In the genomic region with DNA sequence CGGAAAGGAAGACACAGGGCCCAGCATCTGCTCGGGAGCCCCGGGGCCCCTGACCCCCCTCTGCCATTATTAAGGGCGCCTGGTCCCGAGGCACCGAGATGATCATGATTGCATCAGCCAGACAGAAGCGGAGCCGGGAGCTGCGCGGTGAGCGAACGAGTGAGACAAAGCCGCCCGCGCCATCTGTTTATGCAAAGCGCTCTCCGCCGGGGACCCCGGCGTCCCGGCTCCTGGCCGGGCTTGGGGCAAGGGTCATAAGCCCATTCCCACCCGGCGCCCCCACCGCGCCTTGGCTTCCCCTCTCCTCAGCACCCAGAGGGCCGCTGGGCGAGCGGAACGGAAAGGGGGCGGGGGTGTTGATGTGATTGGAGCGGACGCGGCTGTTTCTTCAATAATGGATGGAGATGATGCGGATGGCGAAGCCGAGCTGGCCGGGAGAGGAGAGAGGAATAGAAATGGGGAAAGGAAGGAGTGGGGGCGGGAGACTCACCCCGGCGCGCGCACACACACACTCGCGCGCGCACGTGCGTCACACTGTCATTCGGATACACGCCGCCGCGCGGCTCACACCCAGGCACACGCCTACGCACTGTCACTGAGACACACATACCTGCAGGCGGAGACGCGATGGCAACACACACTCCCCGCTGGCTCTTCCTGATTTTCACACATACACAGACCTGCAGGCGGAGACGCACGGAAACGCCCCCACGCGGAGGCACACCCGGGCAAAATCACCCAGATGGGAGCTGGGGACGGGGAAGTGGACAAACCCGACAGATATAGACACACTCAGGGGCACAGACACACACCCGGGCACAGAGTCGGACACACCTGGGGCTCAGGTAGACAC, we compare ENCODE assay signal across 1 cellular context.
A peak's percentile ranks its signal among the peaks of the same experiment; 100 is the strongest.
TF ChIP-seq lines count a peak whose summit lies in the region.

No MANE protein-coding gene starts in this region.

TF ChIP-seq in HEK293, 187 proteins besides CTCF, POLR2A, EP300 and RAD21 (continued from another document and continues in another):
- TF ChIP-seq, protein P1, sequence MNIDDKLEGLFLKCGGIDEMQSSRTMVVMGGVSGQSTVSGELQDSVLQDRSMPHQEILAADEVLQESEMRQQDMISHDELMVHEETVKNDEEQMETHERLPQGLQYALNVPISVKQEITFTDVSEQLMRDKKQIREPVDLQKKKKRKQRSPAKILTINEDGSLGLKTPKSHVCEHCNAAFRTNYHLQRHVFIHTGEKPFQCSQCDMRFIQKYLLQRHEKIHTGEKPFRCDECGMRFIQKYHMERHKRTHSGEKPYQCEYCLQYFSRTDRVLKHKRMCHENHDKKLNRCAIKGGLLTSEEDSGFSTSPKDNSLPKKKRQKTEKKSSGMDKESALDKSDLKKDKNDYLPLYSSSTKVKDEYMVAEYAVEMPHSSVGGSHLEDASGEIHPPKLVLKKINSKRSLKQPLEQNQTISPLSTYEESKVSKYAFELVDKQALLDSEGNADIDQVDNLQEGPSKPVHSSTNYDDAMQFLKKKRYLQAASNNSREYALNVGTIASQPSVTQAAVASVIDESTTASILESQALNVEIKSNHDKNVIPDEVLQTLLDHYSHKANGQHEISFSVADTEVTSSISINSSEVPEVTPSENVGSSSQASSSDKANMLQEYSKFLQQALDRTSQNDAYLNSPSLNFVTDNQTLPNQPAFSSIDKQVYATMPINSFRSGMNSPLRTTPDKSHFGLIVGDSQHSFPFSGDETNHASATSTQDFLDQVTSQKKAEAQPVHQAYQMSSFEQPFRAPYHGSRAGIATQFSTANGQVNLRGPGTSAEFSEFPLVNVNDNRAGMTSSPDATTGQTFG (tag by site-specific recombination; IDR thresholded peaks at IDR 0.05; ENCODE audit: borderline replicate concordance), result no peak
- no peak for TF ChIP-seq ZFP3 (tag by site-specific recombination; IDR thresholded peaks at IDR 0.05; ENCODE audit: low read depth)
- TF ChIP-seq GLI4 (tag by site-specific recombination; IDR thresholded peaks at IDR 0.05), result no peak
- TF ChIP-seq ZNF292 (tag by site-specific recombination; IDR thresholded peaks at IDR 0.05; ENCODE audit: borderline replicate concordance, low read depth), result no peak
- TF ChIP-seq BCL11A (tag by site-specific recombination; IDR thresholded peaks at IDR 0.05; ENCODE audit: low read depth), result peak; percentile 55; the same call in 1 of the 2 replicates
- TF ChIP-seq, protein P2, sequence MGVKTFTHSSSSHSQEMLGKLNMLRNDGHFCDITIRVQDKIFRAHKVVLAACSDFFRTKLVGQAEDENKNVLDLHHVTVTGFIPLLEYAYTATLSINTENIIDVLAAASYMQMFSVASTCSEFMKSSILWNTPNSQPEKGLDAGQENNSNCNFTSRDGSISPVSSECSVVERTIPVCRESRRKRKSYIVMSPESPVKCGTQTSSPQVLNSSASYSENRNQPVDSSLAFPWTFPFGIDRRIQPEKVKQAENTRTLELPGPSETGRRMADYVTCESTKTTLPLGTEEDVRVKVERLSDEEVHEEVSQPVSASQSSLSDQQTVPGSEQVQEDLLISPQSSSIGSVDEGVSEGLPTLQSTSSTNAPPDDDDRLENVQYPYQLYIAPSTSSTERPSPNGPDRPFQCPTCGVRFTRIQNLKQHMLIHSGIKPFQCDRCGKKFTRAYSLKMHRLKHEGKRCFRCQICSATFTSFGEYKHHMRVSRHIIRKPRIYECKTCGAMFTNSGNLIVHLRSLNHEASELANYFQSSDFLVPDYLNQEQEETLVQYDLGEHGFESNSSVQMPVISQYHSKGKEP (tag by site-specific recombination; IDR thresholded peaks at IDR 0.05), result 0 out of 2 replicates have a peak, but pooled peaks have one; percentile 17
- TF ChIP-seq ZNF701 (tag by site-specific recombination; IDR thresholded peaks at IDR 0.05), result no peak
- TF ChIP-seq TCF7L2 (IDR thresholded peaks at IDR 0.05; ENCODE audit: borderline replicate concordance, low read depth, low read length), result no peak
- no peak; the same call in 1 of the 2 replicates for TF ChIP-seq GLIS1 (tag by site-specific recombination; IDR thresholded peaks at IDR 0.05)
- TF ChIP-seq ZNF248 (tag by site-specific recombination; IDR thresholded peaks at IDR 0.05), result no peak
- TF ChIP-seq ZNF302 (tag by site-specific recombination; IDR thresholded peaks at IDR 0.05; ENCODE audit: low read depth), result no peak
- 0 out of 2 replicates have a peak, but pooled peaks have one; percentile 7 for TF ChIP-seq ZNF548 (tag by site-specific recombination; IDR thresholded peaks at IDR 0.05)
- no peak for TF ChIP-seq ZNF48 (tag by site-specific recombination; IDR thresholded peaks at IDR 0.05)
- no peak for TF ChIP-seq ZNF785 (tag by site-specific recombination; IDR thresholded peaks at IDR 0.05)
- TF ChIP-seq ZNF514 (tag by site-specific recombination; IDR thresholded peaks at IDR 0.05), result no peak
- TF ChIP-seq, protein P3, sequence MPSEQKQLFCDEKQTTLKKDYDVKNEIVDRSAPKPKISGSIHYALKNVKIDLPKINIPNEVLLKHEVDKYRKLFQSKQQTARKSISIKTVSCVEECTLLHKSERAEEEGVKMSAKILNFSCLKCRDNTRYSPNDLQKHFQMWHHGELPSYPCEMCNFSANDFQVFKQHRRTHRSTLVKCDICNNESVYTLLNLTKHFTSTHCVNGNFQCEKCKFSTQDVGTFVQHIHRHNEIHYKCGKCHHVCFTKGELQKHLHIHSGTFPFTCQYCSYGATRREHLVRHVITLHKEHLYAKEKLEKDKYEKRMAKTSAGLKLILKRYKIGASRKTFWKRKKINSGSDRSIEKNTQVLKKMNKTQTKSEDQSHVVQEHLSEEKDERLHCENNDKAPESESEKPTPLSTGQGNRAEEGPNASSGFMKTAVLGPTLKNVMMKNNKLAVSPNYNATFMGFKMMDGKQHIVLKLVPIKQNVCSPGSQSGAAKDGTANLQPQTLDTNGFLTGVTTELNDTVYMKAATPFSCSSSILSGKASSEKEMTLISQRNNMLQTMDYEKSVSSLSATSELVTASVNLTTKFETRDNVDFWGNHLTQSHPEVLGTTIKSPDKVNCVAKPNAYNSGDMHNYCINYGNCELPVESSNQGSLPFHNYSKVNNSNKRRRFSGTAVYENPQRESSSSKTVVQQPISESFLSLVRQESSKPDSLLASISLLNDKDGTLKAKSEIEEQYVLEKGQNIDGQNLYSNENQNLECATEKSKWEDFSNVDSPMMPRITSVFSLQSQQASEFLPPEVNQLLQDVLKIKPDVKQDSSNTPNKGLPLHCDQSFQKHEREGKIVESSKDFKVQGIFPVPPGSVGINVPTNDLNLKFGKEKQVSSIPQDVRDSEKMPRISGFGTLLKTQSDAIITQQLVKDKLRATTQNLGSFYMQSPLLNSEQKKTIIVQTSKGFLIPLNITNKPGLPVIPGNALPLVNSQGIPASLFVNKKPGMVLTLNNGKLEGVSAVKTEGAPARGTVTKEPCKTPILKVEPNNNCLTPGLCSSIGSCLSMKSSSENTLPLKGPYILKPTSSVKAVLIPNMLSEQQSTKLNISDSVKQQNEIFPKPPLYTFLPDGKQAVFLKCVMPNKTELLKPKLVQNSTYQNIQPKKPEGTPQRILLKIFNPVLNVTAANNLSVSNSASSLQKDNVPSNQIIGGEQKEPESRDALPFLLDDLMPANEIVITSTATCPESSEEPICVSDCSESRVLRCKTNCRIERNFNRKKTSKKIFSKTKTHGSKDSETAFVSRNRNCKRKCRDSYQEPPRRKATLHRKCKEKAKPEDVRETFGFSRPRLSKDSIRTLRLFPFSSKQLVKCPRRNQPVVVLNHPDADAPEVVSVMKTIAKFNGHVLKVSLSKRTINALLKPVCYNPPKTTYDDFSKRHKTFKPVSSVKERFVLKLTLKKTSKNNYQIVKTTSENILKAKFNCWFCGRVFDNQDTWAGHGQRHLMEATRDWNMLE (tag by site-specific recombination; conservative IDR thresholded peaks at IDR 0.05; ENCODE audit: low read depth), result no peak
- peak; percentile 25; the same call in 1 of the 2 replicates for TF ChIP-seq ZNF837 (tag by site-specific recombination; IDR thresholded peaks at IDR 0.05)
- no peak; the same call in 1 of the 2 replicates for TF ChIP-seq ZNF146 (tag by site-specific recombination; IDR thresholded peaks at IDR 0.05)
- no peak for TF ChIP-seq ZNF530 (tag by site-specific recombination; IDR thresholded peaks at IDR 0.05; ENCODE audit: low read depth)
- TF ChIP-seq ZNF266 (tag by site-specific recombination; IDR thresholded peaks at IDR 0.05; ENCODE audit: low read depth), result no peak
- peak; percentile 99 for TF ChIP-seq ZFHX2 (tag by site-specific recombination; conservative IDR thresholded peaks at IDR 0.05)
- no peak for TF ChIP-seq ZNF654 (tag by site-specific recombination; IDR thresholded peaks at IDR 0.05; ENCODE audit: low read depth)
- peak; percentile 84; the same call in 1 of the 2 replicates for TF ChIP-seq HIC1 (tag by site-specific recombination; IDR thresholded peaks at IDR 0.05)
- TF ChIP-seq, protein P4, sequence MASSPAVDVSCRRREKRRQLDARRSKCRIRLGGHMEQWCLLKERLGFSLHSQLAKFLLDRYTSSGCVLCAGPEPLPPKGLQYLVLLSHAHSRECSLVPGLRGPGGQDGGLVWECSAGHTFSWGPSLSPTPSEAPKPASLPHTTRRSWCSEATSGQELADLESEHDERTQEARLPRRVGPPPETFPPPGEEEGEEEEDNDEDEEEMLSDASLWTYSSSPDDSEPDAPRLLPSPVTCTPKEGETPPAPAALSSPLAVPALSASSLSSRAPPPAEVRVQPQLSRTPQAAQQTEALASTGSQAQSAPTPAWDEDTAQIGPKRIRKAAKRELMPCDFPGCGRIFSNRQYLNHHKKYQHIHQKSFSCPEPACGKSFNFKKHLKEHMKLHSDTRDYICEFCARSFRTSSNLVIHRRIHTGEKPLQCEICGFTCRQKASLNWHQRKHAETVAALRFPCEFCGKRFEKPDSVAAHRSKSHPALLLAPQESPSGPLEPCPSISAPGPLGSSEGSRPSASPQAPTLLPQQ (tag by site-specific recombination; IDR thresholded peaks at IDR 0.05), result peak; percentile 71
- TF ChIP-seq ZBTB8A (tag by site-specific recombination; IDR thresholded peaks at IDR 0.05), result peak; percentile 85
- TF ChIP-seq ZNF621 (tag by site-specific recombination; IDR thresholded peaks at IDR 0.05), result no peak
- no peak for TF ChIP-seq WT1 (tag by site-specific recombination; IDR thresholded peaks at IDR 0.05)
- TF ChIP-seq ZNF280C (tag by site-specific recombination; IDR thresholded peaks at IDR 0.05), result no peak
- TF ChIP-seq TSHZ1 (tag by site-specific recombination; IDR thresholded peaks at IDR 0.05; ENCODE audit: borderline replicate concordance), result peak; percentile 11; the same call in 1 of the 2 replicates
- TF ChIP-seq PRDM1 (tag by site-specific recombination; IDR thresholded peaks at IDR 0.05), result peak; percentile 95
- no peak for TF ChIP-seq SETDB1 (IDR thresholded peaks at IDR 0.05; ENCODE audit: insufficient read length, low read length)
- peak; percentile 64 for TF ChIP-seq ZBTB17 (tag by site-specific recombination; IDR thresholded peaks at IDR 0.05)
